1 cellular context compared by ENCODE assay signal in the genomic region with DNA sequence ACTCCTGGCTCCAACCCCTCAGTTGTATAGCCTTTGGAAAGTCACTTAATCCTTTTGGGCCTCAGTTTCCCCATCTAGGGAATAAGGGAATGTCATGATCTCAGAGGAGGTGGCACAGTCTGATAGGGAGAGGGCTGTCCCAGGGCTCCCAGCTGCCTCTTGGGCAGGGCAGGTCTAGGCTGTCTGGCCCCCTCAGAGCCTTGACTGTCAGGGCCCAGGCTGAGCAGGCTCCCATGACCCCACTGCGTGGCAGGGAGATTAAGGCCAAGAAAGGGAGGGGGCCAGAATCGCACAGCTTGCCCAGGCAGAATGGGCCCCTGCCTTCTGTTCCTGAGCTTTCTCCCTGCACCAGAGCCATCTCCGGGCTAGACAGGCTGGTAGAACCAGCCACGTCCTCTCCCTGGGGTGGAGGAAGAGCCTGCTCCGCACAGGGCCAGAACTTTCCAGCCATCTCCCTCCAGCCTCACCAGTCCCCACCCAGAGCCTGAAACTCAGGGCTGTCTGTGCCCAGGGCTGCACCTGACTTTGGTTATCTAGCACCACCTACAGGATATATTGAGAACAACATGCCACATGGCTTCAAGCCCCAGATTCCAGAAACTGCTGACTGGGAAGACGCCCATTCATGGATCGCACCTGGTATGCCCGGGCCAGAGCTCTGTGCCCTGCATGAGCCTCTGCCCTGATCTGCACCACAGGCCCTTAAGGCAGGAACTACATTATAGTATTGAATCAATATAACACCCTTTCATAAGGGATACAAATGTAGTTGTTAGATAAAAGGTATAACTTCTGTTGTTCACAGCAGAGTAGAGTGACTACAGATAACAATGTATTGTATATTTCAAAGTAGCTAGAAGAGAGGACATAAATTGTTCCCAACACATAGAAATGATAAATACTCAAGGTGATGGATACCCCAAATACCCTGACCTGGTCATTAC.
TF ChIP-seq lines count a peak whose summit lies in the region.

No MANE protein-coding gene starts in this region.

TF ChIP-seq in H1, 55 proteins besides CTCF, POLR2A, EP300 and RAD21:
- no peak for TF ChIP-seq SIRT6 (IDR thresholded peaks at IDR 0.05; ENCODE audit: low read length)
- TF ChIP-seq YY1 (IDR thresholded peaks at IDR 0.05; ENCODE audit: low read depth, low read length) = 0 out of 2 replicates have a peak, but pooled peaks have one; percentile 64
- TF ChIP-seq, protein P1, sequence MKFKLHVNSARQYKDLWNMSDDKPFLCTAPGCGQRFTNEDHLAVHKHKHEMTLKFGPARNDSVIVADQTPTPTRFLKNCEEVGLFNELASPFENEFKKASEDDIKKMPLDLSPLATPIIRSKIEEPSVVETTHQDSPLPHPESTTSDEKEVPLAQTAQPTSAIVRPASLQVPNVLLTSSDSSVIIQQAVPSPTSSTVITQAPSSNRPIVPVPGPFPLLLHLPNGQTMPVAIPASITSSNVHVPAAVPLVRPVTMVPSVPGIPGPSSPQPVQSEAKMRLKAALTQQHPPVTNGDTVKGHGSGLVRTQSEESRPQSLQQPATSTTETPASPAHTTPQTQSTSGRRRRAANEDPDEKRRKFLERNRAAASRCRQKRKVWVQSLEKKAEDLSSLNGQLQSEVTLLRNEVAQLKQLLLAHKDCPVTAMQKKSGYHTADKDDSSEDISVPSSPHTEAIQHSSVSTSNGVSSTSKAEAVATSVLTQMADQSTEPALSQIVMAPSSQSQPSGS (IDR thresholded peaks at IDR 0.05; ENCODE audit: low read length) = 0 out of 2 replicates have a peak, but pooled peaks have one; percentile 73
- peak; percentile 88; the same call in 1 of the 2 replicates for TF ChIP-seq TCF12 (IDR thresholded peaks at IDR 0.05; ENCODE audit: low read depth, low read length)
- TF ChIP-seq, protein P2, sequence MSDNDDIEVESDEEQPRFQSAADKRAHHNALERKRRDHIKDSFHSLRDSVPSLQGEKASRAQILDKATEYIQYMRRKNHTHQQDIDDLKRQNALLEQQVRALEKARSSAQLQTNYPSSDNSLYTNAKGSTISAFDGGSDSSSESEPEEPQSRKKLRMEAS (IDR thresholded peaks at IDR 0.05) = peak; percentile 93
- TF ChIP-seq EGR1 (IDR thresholded peaks at IDR 0.05; ENCODE audit: borderline replicate concordance, low read depth, low read length) = no peak
- TF ChIP-seq, protein P3, sequence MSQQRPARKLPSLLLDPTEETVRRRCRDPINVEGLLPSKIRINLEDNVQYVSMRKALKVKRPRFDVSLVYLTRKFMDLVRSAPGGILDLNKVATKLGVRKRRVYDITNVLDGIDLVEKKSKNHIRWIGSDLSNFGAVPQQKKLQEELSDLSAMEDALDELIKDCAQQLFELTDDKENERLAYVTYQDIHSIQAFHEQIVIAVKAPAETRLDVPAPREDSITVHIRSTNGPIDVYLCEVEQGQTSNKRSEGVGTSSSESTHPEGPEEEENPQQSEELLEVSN (IDR thresholded peaks at IDR 0.05) = peak; percentile 24; the same call in 1 of the 2 replicates
- TF ChIP-seq BACH1 (IDR thresholded peaks at IDR 0.05; ENCODE audit: low read length) = peak; percentile 82
- no peak for TF ChIP-seq TAF1 (IDR thresholded peaks at IDR 0.05; ENCODE audit: low read depth, low read length)
- TF ChIP-seq TEAD4 (IDR thresholded peaks at IDR 0.05; ENCODE audit: low read depth, low read length) = peak; percentile 78; the same call in 1 of the 2 replicates
- TF ChIP-seq ASH2L (IDR thresholded peaks at IDR 0.05; ENCODE audit: low read length) = peak; percentile 40
- TF ChIP-seq, protein P4, sequence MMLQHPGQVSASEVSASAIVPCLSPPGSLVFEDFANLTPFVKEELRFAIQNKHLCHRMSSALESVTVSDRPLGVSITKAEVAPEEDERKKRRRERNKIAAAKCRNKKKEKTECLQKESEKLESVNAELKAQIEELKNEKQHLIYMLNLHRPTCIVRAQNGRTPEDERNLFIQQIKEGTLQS (IDR thresholded peaks at IDR 0.05; ENCODE audit: insufficient read depth, low read depth, low read length) = peak; percentile 30; the same call in 1 of the 2 replicates
- TF ChIP-seq POU5F1 (IDR thresholded peaks at IDR 0.05; ENCODE audit: low read depth, low read length) = no peak
- peak in 1 of 2 experiments; percentile 87; a peak in 2 of 4 replicates for TF ChIP-seq SIN3A (conservative IDR thresholded peaks at IDR 0.05 in 1 of 2, IDR thresholded peaks at IDR 0.05 in 1 of 2; ENCODE audit: low read depth in 1 of 2, low read length in 2 of 2)
- TF ChIP-seq, protein P5, sequence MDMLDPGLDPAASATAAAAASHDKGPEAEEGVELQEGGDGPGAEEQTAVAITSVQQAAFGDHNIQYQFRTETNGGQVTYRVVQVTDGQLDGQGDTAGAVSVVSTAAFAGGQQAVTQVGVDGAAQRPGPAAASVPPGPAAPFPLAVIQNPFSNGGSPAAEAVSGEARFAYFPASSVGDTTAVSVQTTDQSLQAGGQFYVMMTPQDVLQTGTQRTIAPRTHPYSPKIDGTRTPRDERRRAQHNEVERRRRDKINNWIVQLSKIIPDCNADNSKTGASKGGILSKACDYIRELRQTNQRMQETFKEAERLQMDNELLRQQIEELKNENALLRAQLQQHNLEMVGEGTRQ (IDR thresholded peaks at IDR 0.05; ENCODE audit: low read length) = peak; percentile 35; the same call in 1 of the 2 replicates
- peak; percentile 82 for TF ChIP-seq MAFK (IDR thresholded peaks at IDR 0.05; ENCODE audit: low read depth, low read length)
